In the genomic region with DNA sequence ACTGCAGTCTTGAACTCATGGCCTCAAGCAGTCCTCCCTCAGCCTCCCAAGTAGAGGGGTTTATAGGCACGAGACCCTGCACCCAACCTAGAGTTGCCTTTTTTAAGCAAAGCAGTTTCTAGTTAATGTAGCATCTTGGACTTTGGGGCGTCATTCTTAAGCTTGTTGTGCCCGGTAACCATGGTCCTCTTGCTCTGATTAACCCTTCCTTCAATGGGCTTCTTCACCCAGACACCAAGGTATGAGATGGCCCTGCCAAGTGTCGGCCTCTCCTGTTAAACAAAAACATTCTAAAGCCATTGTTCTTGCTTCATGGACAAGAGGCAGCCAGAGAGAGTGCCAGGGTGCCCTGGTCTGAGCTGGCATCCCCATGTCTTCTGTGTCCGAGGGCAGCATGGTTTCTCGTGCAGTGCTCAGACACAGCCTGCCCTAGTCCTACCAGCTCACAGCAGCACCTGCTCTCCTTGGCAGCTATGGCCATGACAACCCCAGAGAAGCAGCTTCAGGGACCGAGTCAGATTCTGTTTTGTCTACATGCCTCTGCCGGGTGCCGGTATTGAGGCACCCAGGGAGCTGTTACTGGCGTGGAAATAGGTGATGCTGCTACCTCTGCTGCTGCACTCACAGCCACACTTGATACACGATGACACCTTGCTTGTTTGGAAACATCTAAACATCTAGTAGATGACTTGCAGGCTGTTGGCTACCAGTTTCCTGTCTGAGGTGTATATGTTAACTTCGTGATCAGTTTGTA, we compare ENCODE assay signal across 11 cellular contexts. TPM values are rescaled to one million over a fixed set of nuclear protein-coding genes. Genes with fewer than 3 reads are reported as not detected.
DNase-seq lines count a peak whose midpoint lies in the region; ATAC-seq and TF ChIP-seq lines count a peak whose summit lies in the region.
"Had no signal": no experiment of that assay in that cellular context is flagged by ENCODE, and none has a peak within 500 bp of the region (broad histone marks: within the 10 kb centered on the region; RNA-seq: fewer than 3 reads in every experiment).

No MANE protein-coding gene starts in this region.

- peaks cover 56 to 60% (median 58%) of the 10 kb centered on the region in 10 experiments for H3K4me1 ChIP-seq in BLaER1 treated with 17β-estradiol and CSF1 and Interleukin-3, amounts not matched to agents 10 nM and 100 nM
- peaks cover 43% of the 10 kb centered on the region for H3K4me1 ChIP-seq in hepatocyte (ENCODE audit: insufficient read depth)

- H3K9ac ChIP-seq in BLaER1 treated with 17β-estradiol and CSF1 and Interleukin-3, amounts not matched to agents 10 nM and 100 nM = peak overlapping the region; percentile 92 to 99 (median 96)

- H3K4me3 Mint-ChIP-seq in T-helper 2 cell treated with Interferon-gamma antibody and Interleukin-4, amounts not matched to agents 5 μg/mL and 100 μg/mL, for 36 hours = peak overlapping the region; percentile 24

- in situ Hi-C loops in GM18951 (cut with MboI; ENCODE audit: low sequenced_read_pairs, unreplicated experiment) = no loop called here

- peaks cover 0 to 8% (median 0%) of the 10 kb centered on the region in 11 experiments; a peak in 2 of 22 replicates for H3K9me3 ChIP-seq in BLaER1 treated with 17β-estradiol and CSF1 and Interleukin-3, amounts not matched to agents 10 nM and 100 nM (replicated peaks in 1 of 11)
- H3K9me3 ChIP-seq in hepatocyte (ENCODE audit: low read depth) = no peaks in the 10 kb centered on the region

- H3K27me3 ChIP-seq in BLaER1 treated with 17β-estradiol and CSF1 and Interleukin-3, amounts not matched to agents 10 nM and 100 nM = no peaks in the 10 kb centered on the region
- no peaks in the 10 kb centered on the region for H3K27me3 ChIP-seq in hepatocyte

- DNase-seq in T-helper 2 cell treated with Interferon-gamma antibody and Interleukin-4, amounts not matched to agents 5 μg/mL and 100 μg/mL, for 36 hours (ENCODE audit: low spot score) = no peak
- DNase-seq in hepatocyte (ENCODE audit: low spot score) (no peak), cerebellar cortex (ENCODE audit: low spot score) (no peak), CD1c-positive myeloid dendritic cell (ENCODE audit: extremely low spot score) (no peak), midbrain (lab: John Stamatoyannopoulos, UW) (no peak)
- DNase-seq: activated CD4-positive, CD25-positive, alpha-beta regulatory T cell; immature natural killer cell had no signal

- H2AFZ ChIP-seq in hepatocyte = no peak overlapping the region

- peak; percentile 17 for TF ChIP-seq POLR2A in GM18951 (IDR thresholded peaks at IDR 0.05; ENCODE audit: extremely low read depth, insufficient read depth, insufficient read length)

- H3K9me3 Mint-ChIP-seq in T-helper 2 cell treated with Interferon-gamma antibody and Interleukin-4, amounts not matched to agents 5 μg/mL and 100 μg/mL, for 36 hours = no peaks in the 10 kb centered on the region
- H3K9me3 Mint-ChIP-seq: immature natural killer cell had no signal

- H3K27ac Mint-ChIP-seq in T-helper 2 cell treated with Interferon-gamma antibody and Interleukin-4, amounts not matched to agents 5 μg/mL and 100 μg/mL, for 36 hours = peak overlapping the region; percentile 11

- peaks cover 62 to 82% (median 79%) of the 10 kb centered on the region in 11 experiments for H4K20me1 ChIP-seq in BLaER1 treated with 17β-estradiol and CSF1 and Interleukin-3, amounts not matched to agents 10 nM and 100 nM
- peaks cover 47% of the 10 kb centered on the region for H4K20me1 ChIP-seq in hepatocyte (ENCODE audit: insufficient read depth, poor library complexity, severe bottlenecking)

- H3K4me3 ChIP-seq in BLaER1 treated with 17β-estradiol and CSF1 and Interleukin-3, amounts not matched to agents 10 nM and 100 nM = peak overlapping the region in 9 of 10 experiments; percentile 80 to 99 (median 96); a peak in 17 of 20 replicates
- no peak overlapping the region for H3K4me3 ChIP-seq in hepatocyte
- H3K4me3 ChIP-seq: coronary artery had no signal

- no peaks in the 10 kb centered on the region for H3K9me2 ChIP-seq in hepatocyte (replicated peaks; ENCODE audit: insufficient read depth)

- peak overlapping the region in 1 of 11 experiments; percentile 94; a peak in 2 of 22 replicates for H3K27ac ChIP-seq in BLaER1 treated with 17β-estradiol and CSF1 and Interleukin-3, amounts not matched to agents 10 nM and 100 nM
- no peak overlapping the region for H3K27ac ChIP-seq in hepatocyte
- H3K27ac ChIP-seq: coronary artery had no signal

- WGBS in hepatocyte (ENCODE audit: low lambda C conversion rate, missing lambda C conversion rate) = 80% methylated on average over 12 of the region's 12 CpGs

- peaks cover 45% of the 10 kb centered on the region for H3K36me3 Mint-ChIP-seq in T-helper 2 cell treated with Interferon-gamma antibody and Interleukin-4, amounts not matched to agents 5 μg/mL and 100 μg/mL, for 36 hours (ENCODE audit: low read depth)

- peaks cover 38 to 55% (median 42%) of the 10 kb centered on the region in 11 experiments for H3K36me3 ChIP-seq in BLaER1 treated with 17β-estradiol and CSF1 and Interleukin-3, amounts not matched to agents 10 nM and 100 nM
- no peaks in the 10 kb centered on the region for H3K36me3 ChIP-seq in hepatocyte (replicated peaks; ENCODE audit: insufficient read depth, low read depth)

- no peak for TF ChIP-seq CTCF in hepatocyte (IDR thresholded peaks at IDR 0.05; ENCODE audit: poor library complexity)

- H3K27me3 Mint-ChIP-seq in T-helper 2 cell treated with Interferon-gamma antibody and Interleukin-4, amounts not matched to agents 5 μg/mL and 100 μg/mL, for 36 hours (ENCODE audit: low read depth) = no peaks in the 10 kb centered on the region

- no peak for ATAC-seq in GM21825 (IDR thresholded peaks at IDR 0.05; ENCODE audit: unreplicated experiment)

- H3K79me2 ChIP-seq in hepatocyte = peaks cover 27% of the 10 kb centered on the region

- H3K4me2 ChIP-seq in BLaER1 treated with 17β-estradiol and CSF1 and Interleukin-3, amounts not matched to agents 10 nM and 100 nM = peak overlapping the region; percentile 92 to 99 (median 97)
- H3K4me2 ChIP-seq in hepatocyte = peak overlapping the region; percentile 43

- H3K4me1 Mint-ChIP-seq in T-helper 2 cell treated with Interferon-gamma antibody and Interleukin-4, amounts not matched to agents 5 μg/mL and 100 μg/mL, for 36 hours (ENCODE audit: low read depth) = peaks cover 35% of the 10 kb centered on the region

RNA-seq across cellular contexts. Expression of gene RPL13, which starts 3.3 kb away (rescaled TPM):
- total RNA-seq in hepatocyte = 4,787 and 7,288 TPM in 2 replicates
- polyA plus RNA-seq in hepatocyte = 1,312 and 1,458 TPM in 2 replicates

RNA-seq across cellular contexts. Expression of gene CPNE7, which starts 11.7 kb away (rescaled TPM):
- 6.6 and 8.7 TPM in 2 replicates for total RNA-seq in hepatocyte
- polyA plus RNA-seq in hepatocyte = 24.8 and 32.2 TPM in 2 replicates

RNA-seq across cellular contexts. Expression of gene DPEP1, which starts 49.6 kb away (rescaled TPM):
- total RNA-seq in hepatocyte = 48.3 and 52.9 TPM in 2 replicates
- 106 and 128 TPM in 2 replicates for polyA plus RNA-seq in hepatocyte
- polyA plus RNA-seq: immature natural killer cell had no signal

RNA-seq across cellular contexts. Expression of gene SPG7, which starts 55.6 kb away (rescaled TPM):
- total RNA-seq in hepatocyte = 149 and 222 TPM in 2 replicates
- 108 and 130 TPM in 2 replicates for polyA plus RNA-seq in hepatocyte
